16 cellular contexts compared by ENCODE assay signal in genomic region chr7:128099204-128099671, GRCh38.
A peak's percentile ranks its signal among the peaks of the same experiment; 100 is the strongest.
DNase-seq lines count a peak whose midpoint lies in the region; ATAC-seq, FAIRE-seq and TF ChIP-seq lines count a peak whose summit lies in the region.
"Had no signal": no experiment of that assay in that cellular context is flagged by ENCODE, and none has a peak within 500 bp of the region (broad histone marks: within the 10 kb centered on the region; RNA-seq: fewer than 3 reads in every experiment).

No MANE protein-coding gene starts in this region.

- no peak overlapping the region for H3K27ac ChIP-seq in Panc1 (ENCODE audit: low read length)
- H3K27ac ChIP-seq in adrenal gland: no peak overlapping the region
- H3K27ac ChIP-seq: 22Rv1, neutrophil, skin epidermis, suprapubic skin had no signal

- no peaks in the 10 kb centered on the region; the same call in 1 of the 2 replicates for H3K4me1 ChIP-seq in Panc1 (ENCODE audit: control insufficient read depth, insufficient read depth, low read length)
- H3K4me1 ChIP-seq in adrenal gland (replicated peaks in 1 of 2): peaks cover 0 to 12% of the 10 kb centered on the region in 2 donors

- ATAC-seq in Panc1 (peak; percentile 13; the same call in 1 of the 2 replicates), HG02870 (IDR thresholded peaks at IDR 0.05; ENCODE audit: unreplicated experiment) (no peak), GM19463 (IDR thresholded peaks at IDR 0.05; ENCODE audit: unreplicated experiment) (no peak)
- ATAC-seq: activated CD4-positive, CD25-positive, alpha-beta regulatory T cell treated with anti-CD3 and anti-CD28 coated beads, Interleukin-2, amount 50 U/mL, for 24 hours; HCT116 had no signal

- no peaks in the 10 kb centered on the region for H3K9me3 ChIP-seq in Panc1 (ENCODE audit: control insufficient read depth, insufficient read depth, low read depth, low read length)
- H3K9me3 ChIP-seq in adrenal gland (replicated peaks in 1 of 3): no peaks in the 10 kb centered on the region
- H3K9me3 ChIP-seq: neutrophil, suprapubic skin had no signal

- H3K36me3 ChIP-seq in Panc1 (ENCODE audit: control insufficient read depth, insufficient read depth, low read length) (no peaks in the 10 kb centered on the region), bronchial epithelial cell (ENCODE audit: control insufficient read depth, insufficient read depth, low read length) (no peaks in the 10 kb centered on the region), adrenal gland (replicated peaks in 1 of 2) (no peaks in the 10 kb centered on the region)
- H3K36me3 ChIP-seq: neutrophil had no signal

- 91 to 97% (median 95%) methylated on average over 4 to 5 of the region's 5 CpGs for WGBS in adrenal gland, 4 donors

- TF ChIP-seq POLR2A in adrenal gland (IDR thresholded peaks at IDR 0.05): no peak

- POLR2A ChIA-PET in Panc1 (lab: Charles Lee): no interaction called here

- TF ChIP-seq CTCF in Panc1 (IDR thresholded peaks at IDR 0.05) (no peak), bronchial epithelial cell (IDR thresholded peaks at IDR 0.05; ENCODE audit: insufficient read depth, low read length, severe bottlenecking) (no peak), retinal pigment epithelial cell (conservative IDR thresholded peaks at IDR 0.05; ENCODE audit: low read depth, low read length) (no peak), adrenal gland (IDR thresholded peaks at IDR 0.05) (no peak)

- H3K4me3 ChIP-seq in Panc1 (ENCODE audit: low read depth in 2 of 2, low read length in 2 of 2) (no peak overlapping the region), bronchial epithelial cell (ENCODE audit: low read depth, low read length) (no peak overlapping the region), retinal pigment epithelial cell (ENCODE audit: low read length) (no peak overlapping the region), adrenal gland (no peak overlapping the region)
- H3K4me3 ChIP-seq: skin epidermis, suprapubic skin had no signal

- intact Hi-C loops in Panc1 (cut with micrococcal nuclease; ENCODE audit: unreplicated experiment): no loop called here
- intact Hi-C loops in adrenal gland (cut with DNase I): no loop called here

- FAIRE-seq in bronchial epithelial cell (lab: Jason Lieb, UNC): peak; percentile 91

- CTCF ChIA-PET in Panc1 (lab: Charles Lee): interaction anchor here (0.5 kb wide), 1 partner anchor 99 kb away, joined by 6 read pairs; no protein-coding TSS in a partner anchor

- in situ Hi-C loops in Panc1 (cut with HindIII; ENCODE audit: low pct_unique_long_range_greater_than_20kb, low sequenced_read_pairs): no loop called here

- no TSS peak for BruUV-seq in Panc1 (replicated peaks; lab: Mats Ljungman, UMichigan)

- H3K27me3 ChIP-seq in Panc1 (ENCODE audit: control insufficient read depth, insufficient read depth, low read length) (no peaks in the 10 kb centered on the region), bronchial epithelial cell (ENCODE audit: control insufficient read depth, insufficient read depth, low read length) (peaks cover 5% of the 10 kb centered on the region), adrenal gland (peaks cover 3% of the 10 kb centered on the region)

- DNase-seq in DMS79 treated with DMSO at 0.1 percent for 48 hours (lab: John Stamatoyannopoulos, UW): peak; percentile 23
- no peak for DNase-seq in DMS79 (lab: John Stamatoyannopoulos, UW)
- peak; percentile 56 for DNase-seq in Panc1 (ENCODE audit: low read depth, low spot score)
- peak; percentile 64 for DNase-seq in bronchial epithelial cell (ENCODE audit: low read depth)
- peak; percentile 31 for DNase-seq in retinal pigment epithelial cell (ENCODE audit: low read depth)
- no peak for DNase-seq in adrenal gland
- DNase-seq: caudate nucleus, NCI-H1048 had no signal

Comparison
In these comparisons a context has a peak if more than half of its experiments do, and no peak if none do; other contexts are left out.
1. DNase-seq: peak in DMS79 treated with DMSO at 0.1 percent for 48 hours (single experiment), Panc1 (single experiment), bronchial epithelial cell (single experiment) and retinal pigment epithelial cell (single experiment); none in DMS79 (single experiment) and adrenal gland (0 of 7).